In genomic region chr4:176277162-176277904, GRCh38 we compare ENCODE assay signal across 8 cellular contexts. TPM values are rescaled to one million over a fixed set of nuclear protein-coding genes. Genes with fewer than 3 reads are reported as not detected.
DNase-seq lines count a peak whose midpoint lies in the region; ATAC-seq and TF ChIP-seq lines count a peak whose summit lies in the region.

No MANE protein-coding gene starts in this region.

- ATAC-seq in GM21381 (IDR thresholded peaks at IDR 0.05; ENCODE audit: unreplicated experiment) (peak; percentile 87), left colon (peak; percentile 80)
- ATAC-seq in stimulated activated naive CD8-positive, alpha-beta T cell treated with anti-CD3 and anti-CD28 coated beads, Interleukin-15, Interleukin-2, amounts not matched to agents 100 U/mL and 50 U/mL, for 24 hours = no peak

- H3K9me2 ChIP-seq in PC-9 (ENCODE audit: insufficient read depth) = no peaks in the 10 kb centered on the region

- intact Hi-C loops in PC-9 (cut with micrococcal nuclease; ENCODE audit: unreplicated experiment) = loop anchor here (1.0 to 2.0 kb wide), 3 partner anchors 127 to 333 kb away; no protein-coding TSS in a partner anchor
- intact Hi-C loops in left colon (cut with DNase I, micrococcal nuclease) = no loop called here

- peaks cover 13% of the 10 kb centered on the region for H3K4me1 ChIP-seq in PC-9 (replicated peaks; ENCODE audit: insufficient read depth)

- no peak overlapping the region for H2AFZ ChIP-seq in PC-9

- H3F3A ChIP-seq in PC-9 (ENCODE audit: insufficient read depth, low read depth) = 0 out of 2 replicates have a peak, but pooled peaks cover 3% of the 10 kb centered on the region

- DNase-seq in GM06990 (ENCODE audit: extremely low read depth, insufficient read length) = no peak
- DNase-seq in HUDEP-2 (lab: John Stamatoyannopoulos, UW; ENCODE audit: unreplicated experiment in 76 of 76) = peak in 49 of 76 experiments; percentile 0 to 64 (median 15)
- peak; percentile 47 to 48 for DNase-seq in PC-9
- DNase-seq in choroid plexus epithelial cell (ENCODE audit: low read depth) = peak; percentile 83
- DNase-seq in left colon = peak; percentile 36 to 56
- DNase-seq in stimulated activated naive CD8-positive, alpha-beta T cell treated with anti-CD3 and anti-CD28 coated beads, Interleukin-15, Interleukin-2, amounts not matched to agents 100 U/mL and 50 U/mL, for 24 hours = peak; percentile 19
- no peak for DNase-seq in central memory CD4-positive, alpha-beta T cell

- peak; percentile 62 for TF ChIP-seq CTCF in GM06990 (IDR thresholded peaks at IDR 0.05; ENCODE audit: insufficient read depth, low read length, poor library complexity, severe bottlenecking)
- TF ChIP-seq CTCF in PC-9 (conservative IDR thresholded peaks at IDR 0.05) = peak; percentile 52
- peak; percentile 79 for TF ChIP-seq CTCF in choroid plexus epithelial cell (conservative IDR thresholded peaks at IDR 0.05; ENCODE audit: low read depth, low read length)

- H3K79me2 ChIP-seq in PC-9 (ENCODE audit: low read depth) = no peaks in the 10 kb centered on the region

- BruUV-seq in PC-9 (replicated peaks; lab: Mats Ljungman, UMichigan) = no TSS peak

- H3K36me3 ChIP-seq in GM06990 (ENCODE audit: control insufficient read depth, insufficient read depth, low read length) = no peaks in the 10 kb centered on the region
- H3K36me3 ChIP-seq in PC-9 (ENCODE audit: low read depth) = no peaks in the 10 kb centered on the region

- H3K27ac ChIP-seq in PC-9 = no peak overlapping the region

- CTCF ChIA-PET in PC-9 (lab: Charles Lee) = interaction anchor here (0.6 to 0.7 kb wide), 3 partner anchors 18 to 85 kb away, joined by 3 to 4 read pairs (median 3); no protein-coding TSS in a partner anchor

- no peaks in the 10 kb centered on the region; the same call in 1 of the 2 replicates for H3K27me3 ChIP-seq in GM06990 (replicated peaks; ENCODE audit: control insufficient read depth, insufficient read depth, low read length)
- H3K27me3 ChIP-seq in PC-9 (ENCODE audit: insufficient read depth, low read depth) = no peaks in the 10 kb centered on the region

- POLR2A ChIA-PET in PC-9 (lab: Charles Lee; ENCODE audit: unreplicated experiment) = interaction anchor here (0.6 kb wide), 1 partner anchor 70 kb away, joined by 5 read pairs; no protein-coding TSS in a partner anchor

- H3K4me3 ChIP-seq in GM06990 (replicated peaks; ENCODE audit: low read depth, low read length) (no peak overlapping the region), PC-9 (no peak overlapping the region), choroid plexus epithelial cell (ENCODE audit: low read depth, low read length) (no peak overlapping the region)

- no peaks in the 10 kb centered on the region for H4K20me1 ChIP-seq in PC-9 (ENCODE audit: insufficient read depth)

- no peak overlapping the region for H3K4me2 ChIP-seq in PC-9

- H3K9me3 ChIP-seq in PC-9 (ENCODE audit: insufficient read depth, low read depth) = no peaks in the 10 kb centered on the region

RNA-seq across cellular contexts. Expression of gene ASB5, which starts 8.3 kb away (rescaled TPM):
- total RNA-seq in PC-9 (2021) (not detected in 2 replicates), left colon (1 to 10 TPM in 1 of 2 donors, not detected in 1; 2.1 TPM)

RNA-seq across cellular contexts. Expression of gene SPCS3, which starts 42.4 kb away (rescaled TPM):
- 107 TPM in 2 replicates for total RNA-seq in PC-9 (2021)
- 100 to 1,000 TPM in 1 of 2 donors, 10 to 100 TPM in 1; 88.5 to 112 TPM for total RNA-seq in left colon

Comparison
In these comparisons a context has a peak if more than half of its experiments do, and no peak if none do; other contexts are left out.
1. DNase-seq: peak in HUDEP-2 (49 of 76), PC-9 (2 of 2), choroid plexus epithelial cell (single experiment), left colon (2 of 2) and stimulated activated naive CD8-positive, alpha-beta T cell treated with anti-CD3 and anti-CD28 coated beads, Interleukin-15, Interleukin-2, amounts not matched to agents 100 U/mL and 50 U/mL, for 24 hours (single experiment); none in GM06990 (single experiment) and central memory CD4-positive, alpha-beta T cell (single experiment).
2. Peak in every context shown above with its lines, with median percentiles within 50 percentile points of each other: CTCF ChIP-seq.